Comparison of ENCODE assay signal across 7 cellular contexts in the genomic region with DNA sequence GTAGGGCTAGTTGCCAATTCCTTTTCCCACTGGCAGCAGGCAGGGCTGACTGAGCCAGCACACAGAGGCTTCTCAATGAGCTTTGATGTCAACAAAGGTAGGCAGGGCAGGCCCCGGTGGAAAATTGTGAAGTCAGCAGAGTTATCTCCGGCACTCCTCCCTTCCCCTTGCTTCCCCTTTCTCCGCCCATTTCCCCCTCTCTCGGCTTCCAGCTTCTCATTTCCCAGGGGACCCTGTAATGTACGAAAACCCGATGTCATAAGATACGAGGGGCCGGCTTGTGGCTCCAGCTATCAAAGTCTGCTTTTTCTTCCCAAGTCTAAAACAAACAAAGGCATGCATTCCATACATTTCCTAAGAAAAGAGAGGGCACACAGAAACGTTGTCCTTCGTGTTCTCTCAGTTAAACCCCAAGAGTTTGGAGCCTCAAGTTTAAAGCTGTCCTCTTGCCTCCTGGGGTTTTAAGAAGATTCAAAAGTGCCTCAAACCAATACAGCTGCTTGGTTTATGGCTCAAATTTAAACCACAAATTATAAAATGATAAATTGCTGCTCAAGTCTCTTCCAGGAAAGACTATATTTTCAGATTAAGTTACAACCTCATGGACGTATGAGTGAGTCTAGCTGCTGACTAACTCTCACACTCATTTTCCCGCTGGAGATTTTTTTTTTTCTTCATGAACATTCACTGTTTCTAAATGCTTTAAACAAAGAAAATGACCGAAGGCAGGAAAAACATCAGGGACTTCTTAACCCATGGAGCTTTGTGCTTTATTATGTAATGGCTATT. TPM values are rescaled to one million over a fixed set of nuclear protein-coding genes. Genes with fewer than 3 reads are reported as not detected.
A peak's percentile ranks its signal among the peaks of the same experiment; 100 is the strongest.
DNase-seq lines count a peak whose midpoint lies in the region; ATAC-seq and TF ChIP-seq lines count a peak whose summit lies in the region.

No MANE protein-coding gene starts in this region.

- POLR2A ChIA-PET in WTC11 (lab: Charles Lee): interaction anchor here (0.8 to 2.1 kb wide), 3 partner anchors 9 to 29 kb away, joined by 3 to 9 read pairs (median 5); no protein-coding TSS in a partner anchor

- peak; percentile 82 for ATAC-seq in WTC11
- no peak for ATAC-seq in GM21717 (IDR thresholded peaks at IDR 0.05; ENCODE audit: unreplicated experiment)

- H3K4me1 ChIP-seq in mucosa of rectum (ENCODE audit: control insufficient read depth in 2 of 2, insufficient read depth in 2 of 2, low read length in 2 of 2): peaks cover 7 to 15% of the 10 kb centered on the region in 2 donors
- H3K4me1 ChIP-seq in vagina: peaks cover 45% of the 10 kb centered on the region

- peak; percentile 74 for DNase-seq in GM04503 (ENCODE audit: low read depth)
- DNase-seq in NCI-H2029 (lab: John Stamatoyannopoulos, UW): peak; percentile 25
- peak; percentile 45 for DNase-seq in WTC11 (ENCODE audit: low spot score)
- no peak for DNase-seq in epithelial cell of prostate (ENCODE audit: low read depth, low spot score)
- DNase-seq in vagina (ENCODE audit: extremely low spot score in 2 of 2): no peak

- no peak for TF ChIP-seq POLR2A in vagina (IDR thresholded peaks at IDR 0.05)

- CTCF ChIA-PET in WTC11 (lab: Charles Lee): interaction anchor here (0.8 to 2.0 kb wide), 11 partner anchors 9 to 652 kb away, joined by 3 to 6 read pairs (median 3); no protein-coding TSS in a partner anchor

- no peaks in the 10 kb centered on the region for H3K27me3 Mint-ChIP-seq in WTC11 (ENCODE audit: low read depth)

- H3K4me3 ChIP-seq in mucosa of rectum (ENCODE audit: low read length in 2 of 2): peak overlapping the region; percentile 37 to 38
- H3K4me3 ChIP-seq in vagina: peak overlapping the region; percentile 10 to 20

- H3K36me3 Mint-ChIP-seq in WTC11: no peaks in the 10 kb centered on the region

- H3K27ac ChIP-seq in epithelial cell of prostate (peak overlapping the region; percentile 61), mucosa of rectum (ENCODE audit: low read depth in 2 of 2, low read length in 2 of 2) (peak overlapping the region; percentile 4 to 53), vagina (peak overlapping the region; percentile 71)

- H3K36me3 ChIP-seq in mucosa of rectum (ENCODE audit: control insufficient read depth in 2 of 2, insufficient read depth in 2 of 2, low read length in 2 of 2) (no peaks in the 10 kb centered on the region), vagina (no peaks in the 10 kb centered on the region)

- intact Hi-C loops in vagina (cut with DNase I): no loop called here

- no peak for TF ChIP-seq CTCF in WTC11 (IDR thresholded peaks at IDR 0.05)
- TF ChIP-seq CTCF in vagina (IDR thresholded peaks at IDR 0.05): no peak

- peak overlapping the region; percentile 64 for H3K4me3 Mint-ChIP-seq in WTC11

- H3K9me3 Mint-ChIP-seq in WTC11: no peaks in the 10 kb centered on the region

- H3K9ac ChIP-seq in mucosa of rectum (ENCODE audit: low read depth in 1 of 2, low read length in 2 of 2): peak overlapping the region in 1 of 2 donors; percentile 53

- H3K27me3 ChIP-seq in mucosa of rectum (ENCODE audit: control insufficient read depth in 2 of 2, insufficient read depth in 2 of 2, low read length in 2 of 2): no peaks in the 10 kb centered on the region
- H3K27me3 ChIP-seq in vagina: no peaks in the 10 kb centered on the region

- H3K27ac Mint-ChIP-seq in WTC11: peak overlapping the region; percentile 42

- H3K9me3 ChIP-seq in mucosa of rectum (ENCODE audit: control insufficient read depth in 2 of 2, low read length in 2 of 2) (no peaks in the 10 kb centered on the region), vagina (no peaks in the 10 kb centered on the region)

- peaks cover 41% of the 10 kb centered on the region for H3K4me1 Mint-ChIP-seq in WTC11

TF ChIP-seq in WTC11, 78 proteins besides CTCF, POLR2A, EP300 and RAD21:
- TF ChIP-seq, protein P1, sequence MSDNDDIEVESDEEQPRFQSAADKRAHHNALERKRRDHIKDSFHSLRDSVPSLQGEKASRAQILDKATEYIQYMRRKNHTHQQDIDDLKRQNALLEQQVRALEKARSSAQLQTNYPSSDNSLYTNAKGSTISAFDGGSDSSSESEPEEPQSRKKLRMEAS (CRISPR knock-in tag; IDR thresholded peaks at IDR 0.05): no peak
- peak; percentile 35; the same call in 1 of the 2 replicates for TF ChIP-seq GABPB1 (CRISPR knock-in tag; IDR thresholded peaks at IDR 0.05)

RNA-seq across cellular contexts. Expression of a gene that starts 27.3 kb away (rescaled TPM):
- 89.9 to 94.7 TPM (median 92.6 TPM) in 3 replicates for total RNA-seq in WTC11 (2021)
- total RNA-seq in vagina: 26.0 TPM

Comparison
In these comparisons a context has a peak if more than half of its experiments do, and no peak if none do; other contexts are left out.
1. DNase-seq: peak in GM04503 (single experiment), NCI-H2029 (single experiment) and WTC11 (single experiment); none in epithelial cell of prostate (single experiment) and vagina (0 of 2).
2. Peak in every context shown above with its lines, with median percentiles within 50 percentile points of each other: H3K27ac ChIP-seq.